ENCODE assay signal across 8 cellular contexts in the genomic region with DNA sequence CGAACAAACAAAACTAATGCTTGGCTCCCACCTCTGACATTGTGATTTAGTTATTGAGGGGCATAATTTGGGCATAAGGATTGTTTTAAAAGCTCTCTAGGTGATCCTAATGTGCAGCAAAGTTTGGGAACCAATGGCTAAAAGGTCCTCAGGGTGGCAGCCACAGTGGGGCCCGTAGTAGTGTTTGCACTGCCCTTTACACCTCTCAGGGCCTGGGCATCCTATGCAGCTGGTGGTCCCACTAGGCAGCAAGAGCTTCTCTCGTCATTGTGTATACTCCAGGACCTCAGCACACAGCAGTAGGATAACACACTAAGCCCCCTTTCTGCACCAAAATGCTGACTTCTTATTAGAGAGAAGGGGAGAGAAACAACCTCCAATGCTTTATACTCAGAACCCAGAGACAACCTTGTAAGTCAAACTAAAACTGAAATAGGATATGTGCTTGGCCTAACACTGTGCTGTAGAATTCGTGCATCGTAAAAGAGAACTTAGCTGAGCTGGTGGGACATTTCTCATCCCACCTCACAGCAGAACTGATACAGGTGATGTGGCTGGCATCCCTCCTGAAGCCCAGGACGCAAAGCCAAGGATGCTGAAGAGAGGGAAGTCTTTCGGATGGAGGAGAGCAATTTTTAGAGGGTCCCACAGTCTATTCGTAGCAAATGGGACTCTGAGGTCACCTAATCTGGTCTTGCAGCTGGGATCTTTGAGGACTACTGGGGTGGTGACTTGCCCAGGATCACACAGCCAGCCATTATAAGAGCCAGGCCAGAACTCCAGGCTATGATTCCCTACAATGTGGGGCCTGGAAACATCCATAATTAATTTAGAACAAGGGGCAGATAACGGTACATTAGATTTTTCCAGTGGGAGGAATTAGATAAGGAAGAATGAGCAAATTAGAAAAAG. TPM values are rescaled to one million over a fixed set of nuclear protein-coding genes. Genes with fewer than 3 reads are reported as not detected.
DNase-seq lines count a peak whose midpoint lies in the region; ATAC-seq, FAIRE-seq and TF ChIP-seq lines count a peak whose summit lies in the region.

No MANE protein-coding gene starts in this region.

- H3K4me2 ChIP-seq in A549: peak overlapping the region; percentile 95

- FAIRE-seq in A549 (lab: Jason Lieb, UNC): no peak

- CTCF ChIA-PET in A549 (lab: Yijun Ruan, JAX): interaction anchor here (0.9 to 9.3 kb wide), 10 partner anchors 9 to 176 kb away, joined by 3 to 59 read pairs (median 4); partner anchors contain the start of gene RFESD

- POLR2A ChIA-PET in A549 (lab: Yijun Ruan, JAX): interaction anchor here (2.7 to 5.0 kb wide), 3 partner anchors 13 to 175 kb away, joined by 20 to 71 read pairs (median 27); partner anchors contain the start of gene RFESD

- H3K4me1 ChIP-seq in A549 (peaks cover 50% of the 10 kb centered on the region), RWPE2 (ENCODE audit: insufficient read depth, poor library complexity, severe bottlenecking) (peaks cover 28% of the 10 kb centered on the region), esophagus squamous epithelium (peaks cover 27 to 68% (median 38%) of the 10 kb centered on the region in 3 donors)

- DNase-seq in A549 (ENCODE audit: low read depth in 1 of 2, low spot score in 1 of 2) (no peak), RWPE2 (ENCODE audit: low spot score) (no peak), esophagus squamous epithelium (lab: John Stamatoyannopoulos, UW) (no peak), skeletal muscle cell (ENCODE audit: low read depth) (no peak), NK-92 (lab: John Stamatoyannopoulos, UW; ENCODE audit: unreplicated experiment) (no peak)
- no peak for DNase-seq in activated CD8-positive, alpha-beta memory T cell treated with anti-CD3 and anti-CD28 coated beads, Interleukin-2, amount 50 U/mL, for 4 hours

- no peaks in the 10 kb centered on the region for H3K9me3 ChIP-seq in A549
- no peaks in the 10 kb centered on the region for H3K9me3 ChIP-seq in RWPE2 (ENCODE audit: severe bottlenecking)
- H3K9me3 ChIP-seq in esophagus squamous epithelium: no peaks in the 10 kb centered on the region

- H3K36me3 ChIP-seq in RWPE2 (ENCODE audit: low read depth) (peaks cover 7% of the 10 kb centered on the region; the same call in 1 of the 2 replicates), esophagus squamous epithelium (no peaks in the 10 kb centered on the region)

- TF ChIP-seq RAD21 in A549 (conservative IDR thresholded peaks at IDR 0.05 in 1 of 2, IDR thresholded peaks at IDR 0.05 in 1 of 2): no peak

- TF ChIP-seq POLR2A in A549 (IDR thresholded peaks at IDR 0.05; ENCODE audit: low read length): no peak
- no peak for TF ChIP-seq POLR2A in esophagus squamous epithelium (IDR thresholded peaks at IDR 0.05)

- WGBS in A549 (ENCODE audit: missing lambda C conversion rate): 46% methylated on average over 9 of the region's 9 CpGs
- WGBS in esophagus squamous epithelium, 2 donors: 54 to 58% methylated on average over 8 to 9 of the region's 9 CpGs

- peak overlapping the region; percentile 87 to 94 for H3K27ac ChIP-seq in A549
- H3K27ac ChIP-seq in RWPE2 (ENCODE audit: poor library complexity, severe bottlenecking): peak overlapping the region; percentile 82
- peak overlapping the region; percentile 68 to 94 (median 84) for H3K27ac ChIP-seq in esophagus squamous epithelium

- TF ChIP-seq CTCF in A549 (IDR thresholded peaks at IDR 0.05) (no peak), RWPE2 (IDR thresholded peaks at IDR 0.05; ENCODE audit: poor library complexity, severe bottlenecking) (no peak), esophagus squamous epithelium (IDR thresholded peaks at IDR 0.05) (no peak)

- intact Hi-C loops in esophagus squamous epithelium (cut with DNase I): no loop called here

- ATAC-seq in A549: no peak
- peak; percentile 27 for ATAC-seq in GM21390 (IDR thresholded peaks at IDR 0.05; ENCODE audit: unreplicated experiment)
- ATAC-seq in RWPE2 (ENCODE audit: low read depth): no peak
- ATAC-seq in GM21737 (IDR thresholded peaks at IDR 0.05; ENCODE audit: unreplicated experiment): no peak

- no peak for TF ChIP-seq EP300 in A549 (IDR thresholded peaks at IDR 0.05)

- H3K27me3 ChIP-seq in RWPE2 (ENCODE audit: insufficient read depth, poor library complexity, severe bottlenecking): no peaks in the 10 kb centered on the region
- no peaks in the 10 kb centered on the region for H3K27me3 ChIP-seq in esophagus squamous epithelium

- H3K4me3 ChIP-seq in A549: peak overlapping the region; percentile 89
- peak overlapping the region; percentile 51 for H3K4me3 ChIP-seq in RWPE2 (ENCODE audit: severe bottlenecking)
- H3K4me3 ChIP-seq in esophagus squamous epithelium: peak overlapping the region; percentile 53 to 86 (median 64)
- peak overlapping the region; percentile 76 for H3K4me3 ChIP-seq in skeletal muscle cell (ENCODE audit: low read depth, low read length)

TF ChIP-seq in A549, 52 proteins besides CTCF, POLR2A, EP300 and RAD21:
- no peak for TF ChIP-seq NFE2L2 (conservative IDR thresholded peaks at IDR 0.05; ENCODE audit: low read length)
- TF ChIP-seq JUNB (IDR thresholded peaks at IDR 0.05): no peak
- no peak for TF ChIP-seq SREBF2 (IDR thresholded peaks at IDR 0.05)
- no peak for TF ChIP-seq ESRRA (IDR thresholded peaks at IDR 0.05; ENCODE audit: borderline replicate concordance, low read length)
- no peak for TF ChIP-seq GATA3 (IDR thresholded peaks at IDR 0.05; ENCODE audit: borderline replicate concordance)
- no peak for TF ChIP-seq PBX3 (IDR thresholded peaks at IDR 0.05)
- no peak for TF ChIP-seq MAFK (IDR thresholded peaks at IDR 0.05; ENCODE audit: partially characterized antibody)
- TF ChIP-seq REST (IDR thresholded peaks at IDR 0.05): no peak
- TF ChIP-seq, protein P1, sequence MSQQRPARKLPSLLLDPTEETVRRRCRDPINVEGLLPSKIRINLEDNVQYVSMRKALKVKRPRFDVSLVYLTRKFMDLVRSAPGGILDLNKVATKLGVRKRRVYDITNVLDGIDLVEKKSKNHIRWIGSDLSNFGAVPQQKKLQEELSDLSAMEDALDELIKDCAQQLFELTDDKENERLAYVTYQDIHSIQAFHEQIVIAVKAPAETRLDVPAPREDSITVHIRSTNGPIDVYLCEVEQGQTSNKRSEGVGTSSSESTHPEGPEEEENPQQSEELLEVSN (IDR thresholded peaks at IDR 0.05; ENCODE audit: borderline replicate concordance, low read depth): no peak
- no peak for TF ChIP-seq BCL3 (IDR thresholded peaks at IDR 0.05)
- TF ChIP-seq CHD2 (IDR thresholded peaks at IDR 0.05; ENCODE audit: low read length, partially characterized antibody): no peak
- no peak for TF ChIP-seq CEBPB (IDR thresholded peaks at IDR 0.05)
- no peak for TF ChIP-seq RARB (CRISPR knock-in tag; IDR thresholded peaks at IDR 0.05)

RNA-seq across cellular contexts. Expression of gene GLRX, which starts 1.2 kb away (rescaled TPM):
- 329 and 381 TPM in 2 replicates for polyA plus RNA-seq in A549 (2011; rRNA removed)
- polyA plus RNA-seq in A549 (2012; cell fraction: cytosol; rRNA removed): 165 and 222 TPM in 2 replicates
- polyA plus RNA-seq in A549 (2012; cell fraction: nucleus; rRNA removed): 49.6 and 81.8 TPM in 2 replicates
- polyA plus RNA-seq in A549 (2017; fragmentation: RNase III; extraction: RNeasy Plus Mini Kit Qiagen cat#74134 plus additional on column Dnase treatment): 96.4 to 113 TPM (median 106 TPM) in 3 replicates
- polyA minus RNA-seq in A549 (2011; rRNA and poly(A)+ RNA removed): 97.8 and 196 TPM in 2 replicates
- total RNA-seq in esophagus squamous epithelium: 10 to 100 TPM in 3 of 4 donors, 1 to 10 TPM in 1; 5.3 to 37.8 (median 14.2) TPM
